In genomic region chr2:171991027-171991426, GRCh38 we compare ENCODE assay signal across 21 cellular contexts. TPM values are rescaled to one million over a fixed set of nuclear protein-coding genes. Genes with fewer than 3 reads are reported as not detected.
DNase-seq lines count a peak whose midpoint lies in the region; ATAC-seq, FAIRE-seq and TF ChIP-seq lines count a peak whose summit lies in the region.
"Had no signal": no experiment of that assay in that cellular context is flagged by ENCODE, and none has a peak within 500 bp of the region (broad histone marks: within the 10 kb centered on the region; RNA-seq: fewer than 3 reads in every experiment).

No MANE protein-coding gene starts in this region.

- H3K27ac Mint-ChIP-seq in activated CD4-positive, alpha-beta memory T cell treated with anti-CD3 and anti-CD28 coated beads for 36 hours: peak overlapping the region; percentile 43
- H3K27ac Mint-ChIP-seq in activated CD4-positive, alpha-beta memory T cell treated with anti-CD3 and anti-CD28 coated beads, Interleukin-2, amount 10 ng/mL, durations not matched to agents 7 days and 5 days: no peak overlapping the region

- 66% methylated on average over 4 of the region's 4 CpGs for WGBS in right cardiac atrium
- WGBS in prostate gland: 88% methylated on average over 4 of the region's 4 CpGs

- H3K9me3 ChIP-seq in right cardiac atrium (ENCODE audit: control insufficient read depth, low read length) (no peaks in the 10 kb centered on the region), prostate gland (no peaks in the 10 kb centered on the region)
- H3K9me3 ChIP-seq: BLaER1 had no signal

- H3K27me3 Mint-ChIP-seq in activated CD4-positive, alpha-beta memory T cell treated with anti-CD3 and anti-CD28 coated beads for 36 hours: peaks cover 6% of the 10 kb centered on the region
- peaks cover 17% of the 10 kb centered on the region for H3K27me3 Mint-ChIP-seq in activated CD4-positive, alpha-beta memory T cell treated with anti-CD3 and anti-CD28 coated beads, Interleukin-2, amount 10 ng/mL, durations not matched to agents 7 days and 5 days

- no peaks in the 10 kb centered on the region for H3K36me3 ChIP-seq in prostate gland

- CTCF ChIA-PET in activated CD4-positive, alpha-beta memory T cell treated with anti-CD3 and anti-CD28 coated beads for 36 hours (lab: Charles Lee): interaction anchor here (1.0 kb wide), 1 partner anchor 287 kb away, joined by 5 read pairs; no protein-coding TSS in a partner anchor
- CTCF ChIA-PET in activated CD4-positive, alpha-beta memory T cell treated with anti-CD3 and anti-CD28 coated beads, Interleukin-2, amount 10 ng/mL, durations not matched to agents 7 days and 5 days (lab: Charles Lee): no interaction called here

- intact Hi-C loops in activated CD4-positive, alpha-beta memory T cell treated with anti-CD3 and anti-CD28 coated beads for 36 hours (cut with micrococcal nuclease): no loop called here
- intact Hi-C loops in right cardiac atrium (cut with DNase I) (no loop called here), prostate gland (cut with DNase I) (no loop called here)

- H3K36me3 Mint-ChIP-seq in activated CD4-positive, alpha-beta memory T cell treated with anti-CD3 and anti-CD28 coated beads for 36 hours: no peaks in the 10 kb centered on the region
- no peaks in the 10 kb centered on the region for H3K36me3 Mint-ChIP-seq in activated CD4-positive, alpha-beta memory T cell treated with anti-CD3 and anti-CD28 coated beads, Interleukin-2, amount 10 ng/mL, durations not matched to agents 7 days and 5 days (ENCODE audit: low read depth)

- no peaks in the 10 kb centered on the region for H3K9me3 Mint-ChIP-seq in activated CD4-positive, alpha-beta memory T cell treated with anti-CD3 and anti-CD28 coated beads for 36 hours
- H3K9me3 Mint-ChIP-seq in activated CD4-positive, alpha-beta memory T cell treated with anti-CD3 and anti-CD28 coated beads, Interleukin-2, amount 10 ng/mL, durations not matched to agents 7 days and 5 days: no peaks in the 10 kb centered on the region

- peak; percentile 75 for FAIRE-seq in H54 (lab: Jason Lieb, UNC)
- FAIRE-seq: GM12892, H1 had no signal

- no peak for TF ChIP-seq POLR2A in H54 (IDR thresholded peaks at IDR 0.05; ENCODE audit: low read depth, low read length)
- no peak for TF ChIP-seq POLR2A in prostate gland (IDR thresholded peaks at IDR 0.05)

- no peak overlapping the region for H3K4me3 Mint-ChIP-seq in activated CD4-positive, alpha-beta memory T cell treated with anti-CD3 and anti-CD28 coated beads for 36 hours
- no peak overlapping the region for H3K4me3 Mint-ChIP-seq in activated CD4-positive, alpha-beta memory T cell treated with anti-CD3 and anti-CD28 coated beads, Interleukin-2, amount 10 ng/mL, durations not matched to agents 7 days and 5 days
- H3K4me3 Mint-ChIP-seq: CD4-positive, alpha-beta memory T cell had no signal

- H3K27me3 ChIP-seq in right cardiac atrium (ENCODE audit: control insufficient read depth, insufficient read depth) (no peaks in the 10 kb centered on the region), prostate gland (replicated peaks; ENCODE audit: insufficient read depth) (no peaks in the 10 kb centered on the region)
- H3K27me3 ChIP-seq: BLaER1 had no signal

- no peak for TF ChIP-seq CTCF in prostate gland (IDR thresholded peaks at IDR 0.05)

- DNase-seq in activated CD4-positive, alpha-beta memory T cell treated with anti-CD3 and anti-CD28 coated beads for 36 hours: no peak
- no peak for DNase-seq in activated CD4-positive, alpha-beta memory T cell treated with anti-CD3 and anti-CD28 coated beads, Interleukin-2, amount 10 ng/mL, durations not matched to agents 7 days and 5 days
- DNase-seq in DMS79 (lab: John Stamatoyannopoulos, UW): peak; percentile 62
- DNase-seq in H54 (ENCODE audit: insufficient read length, low spot score): no peak
- DNase-seq in right cardiac atrium: no peak
- no peak for DNase-seq in T-helper 9 cell
- DNase-seq in prostate gland (ENCODE audit: low spot score): no peak
- DNase-seq: CD4-positive, alpha-beta memory T cell; DMS153; NCI-H1417; NCI-H1930; NCI-H2171 treated with DMSO at 0.1 percent for 48 hours; NCI-H748 treated with DMSO at 0.1 percent for 48 hours; OCI-M1; SHP77 treated with DMSO at 0.1 percent for 48 hours had no signal

- no peak overlapping the region for H3K4me3 ChIP-seq in right cardiac atrium (ENCODE audit: low read length)
- H3K4me3 ChIP-seq in prostate gland: no peak overlapping the region
- H3K4me3 ChIP-seq: BLaER1 had no signal

- peaks cover 6% of the 10 kb centered on the region for H3K4me1 Mint-ChIP-seq in activated CD4-positive, alpha-beta memory T cell treated with anti-CD3 and anti-CD28 coated beads for 36 hours (ENCODE audit: low read depth)
- H3K4me1 Mint-ChIP-seq in activated CD4-positive, alpha-beta memory T cell treated with anti-CD3 and anti-CD28 coated beads, Interleukin-2, amount 10 ng/mL, durations not matched to agents 7 days and 5 days: peaks cover 5% of the 10 kb centered on the region

- ATAC-seq in right cardiac atrium (peak; percentile 36 to 61), HG03025 (IDR thresholded peaks at IDR 0.05; ENCODE audit: low FRiP score, unreplicated experiment) (no peak)
- ATAC-seq: SK-N-SH treated with all-trans-retinoic acid at 6 μM for 48 hours had no signal

- no peak overlapping the region for H3K27ac ChIP-seq in right cardiac atrium (ENCODE audit: low read length)
- H3K27ac ChIP-seq in prostate gland: no peak overlapping the region
- H3K27ac ChIP-seq: BLaER1, KMS-11 had no signal

- no peaks in the 10 kb centered on the region for H3K4me1 ChIP-seq in right cardiac atrium (ENCODE audit: control insufficient read depth, insufficient read depth, low read length)
- H3K4me1 ChIP-seq in prostate gland (replicated peaks): no peaks in the 10 kb centered on the region
- H3K4me1 ChIP-seq: BLaER1 had no signal

- POLR2A ChIA-PET in activated CD4-positive, alpha-beta memory T cell treated with anti-CD3 and anti-CD28 coated beads for 36 hours (lab: Charles Lee): no interaction called here
- POLR2A ChIA-PET in activated CD4-positive, alpha-beta memory T cell treated with anti-CD3 and anti-CD28 coated beads, Interleukin-2, amount 10 ng/mL, durations not matched to agents 7 days and 5 days (lab: Charles Lee): interaction anchor here (1.5 kb wide), 1 partner anchor 69 kb away, joined by 3 read pairs; the partner anchor contains the start of gene HAT1

RNA-seq across cellular contexts. Expression of gene METAP1D, which starts 8.7 kb away (rescaled TPM):
- 1 to 10 TPM; 3.4 to 3.9 TPM for total RNA-seq in activated CD4-positive, alpha-beta memory T cell treated with anti-CD3 and anti-CD28 coated beads for 36 hours
- total RNA-seq in activated CD4-positive, alpha-beta memory T cell treated with anti-CD3 and anti-CD28 coated beads, Interleukin-2, amount 10 ng/mL, durations not matched to agents 7 days and 5 days: 1 to 10 TPM; 2.8 to 2.9 TPM
- total RNA-seq in right cardiac atrium: 1 to 10 TPM; 3.0 to 5.4 (median 4.5) TPM
- 3.6 TPM for polyA plus RNA-seq in right cardiac atrium
- total RNA-seq in prostate gland: 10 to 100 TPM; 11.6 to 13.6 TPM
